Comparison of ENCODE assay signal across 14 cellular contexts in genomic region chr6:106197441-106197840, GRCh38.
DNase-seq lines count a peak whose midpoint lies in the region; ATAC-seq lines count a peak whose summit lies in the region.
"Had no signal": no experiment of that assay in that cellular context is flagged by ENCODE, and none has a peak within 500 bp of the region (broad histone marks: within the 10 kb centered on the region; RNA-seq: fewer than 3 reads in every experiment).

No MANE protein-coding gene starts in this region.

- peaks cover 28% of the 10 kb centered on the region for H3K36me3 Mint-ChIP-seq in T-cell
- peaks cover 14% of the 10 kb centered on the region for H3K36me3 Mint-ChIP-seq in effector memory CD8-positive, alpha-beta T cell (ENCODE audit: insufficient read depth)

- H3K27ac Mint-ChIP-seq in T-cell: peak overlapping the region; percentile 69 to 90
- H3K27ac Mint-ChIP-seq in effector memory CD8-positive, alpha-beta T cell: peak overlapping the region; percentile 81 to 91
- peak overlapping the region in 1 of 2 donors; percentile 79 for H3K27ac Mint-ChIP-seq in stimulated activated naive CD8-positive, alpha-beta T cell treated with anti-CD3 and anti-CD28 coated beads, Interleukin-15, amount 100 ng/mL, for 72 hours

- DNase-seq in left ventricle myocardium superior (no peak), Right ventricle myocardium inferior (ENCODE audit: missing footprints) (no peak), T-cell (peak in 22 of 34 experiments; percentile 2 to 36 (median 14)), posterior vena cava (ENCODE audit: low spot score) (no peak)
- peak in 1 of 3 experiments; percentile 7 for DNase-seq in effector memory CD8-positive, alpha-beta T cell
- DNase-seq in stimulated activated naive CD8-positive, alpha-beta T cell treated with anti-CD3 and anti-CD28 coated beads, Interleukin-15, amount 100 ng/mL, for 72 hours: no peak
- DNase-seq: DMS153, mesenchymal stem cell, NCI-H187 treated with DMSO at 0.1 percent for 48 hours, NCI-H526 treated with DMSO at 0.1 percent for 48 hours, uterus had no signal

- no peaks in the 10 kb centered on the region for H3K9me3 Mint-ChIP-seq in T-cell
- H3K9me3 Mint-ChIP-seq in effector memory CD8-positive, alpha-beta T cell: no peaks in the 10 kb centered on the region
- peaks cover 0 to under 1% of the 10 kb centered on the region in 2 donors for H3K9me3 Mint-ChIP-seq in stimulated activated naive CD8-positive, alpha-beta T cell treated with anti-CD3 and anti-CD28 coated beads, Interleukin-15, amount 100 ng/mL, for 72 hours

- peak overlapping the region in 1 of 3 donors; percentile 29 for H3K4me3 Mint-ChIP-seq in T-cell
- H3K4me3 Mint-ChIP-seq in effector memory CD8-positive, alpha-beta T cell: peak overlapping the region; percentile 45 to 50
- peak overlapping the region in 1 of 2 donors; percentile 53 for H3K4me3 Mint-ChIP-seq in stimulated activated naive CD8-positive, alpha-beta T cell treated with anti-CD3 and anti-CD28 coated beads, Interleukin-15, amount 100 ng/mL, for 72 hours

- ATAC-seq in left ventricle myocardium superior (peak; percentile 14), Right ventricle myocardium inferior (no peak), T-cell (replicated peaks in 1 of 4) (peak in 2 of 4 experiments; percentile 37 to 56), HG02981 (IDR thresholded peaks at IDR 0.05; ENCODE audit: unreplicated experiment) (no peak), HG03460 (IDR thresholded peaks at IDR 0.05; ENCODE audit: unreplicated experiment) (no peak)
- ATAC-seq in effector memory CD8-positive, alpha-beta T cell (replicated peaks): peak; percentile 35
- ATAC-seq in stimulated activated naive CD8-positive, alpha-beta T cell treated with anti-CD3 and anti-CD28 coated beads, Interleukin-15, amount 100 ng/mL, for 72 hours: peak; percentile 18
- ATAC-seq: K562 had no signal

- CTCF ChIA-PET in T-cell (lab: Charles Lee): interaction anchor here in 1 of 2 donors (1.0 to 3.3 kb wide), 2 partner anchors 26 to 91 kb away, joined by 3 to 16 read pairs; no protein-coding TSS in a partner anchor

- H3K4me1 Mint-ChIP-seq in T-cell: peaks cover 39 to 57% (median 45%) of the 10 kb centered on the region in 3 donors
- H3K4me1 Mint-ChIP-seq in effector memory CD8-positive, alpha-beta T cell (ENCODE audit: low read depth in 2 of 2): peaks cover 23 to 34% of the 10 kb centered on the region in 2 donors
- H3K4me1 Mint-ChIP-seq in stimulated activated naive CD8-positive, alpha-beta T cell treated with anti-CD3 and anti-CD28 coated beads, Interleukin-15, amount 100 ng/mL, for 72 hours: peaks cover 54% of the 10 kb centered on the region

- intact Hi-C loops in left ventricle myocardium superior (cut with micrococcal nuclease) (no loop called here), Right ventricle myocardium inferior (cut with DNase I) (no loop called here), posterior vena cava (cut with DNase I) (no loop called here)

- no peaks in the 10 kb centered on the region for H3K27me3 Mint-ChIP-seq in T-cell
- H3K27me3 Mint-ChIP-seq in effector memory CD8-positive, alpha-beta T cell: no peaks in the 10 kb centered on the region
- no peaks in the 10 kb centered on the region for H3K27me3 Mint-ChIP-seq in stimulated activated naive CD8-positive, alpha-beta T cell treated with anti-CD3 and anti-CD28 coated beads, Interleukin-15, amount 100 ng/mL, for 72 hours

- POLR2A ChIA-PET in T-cell (lab: Charles Lee): no interaction called here

Comparison
In these comparisons a context has a peak if more than half of its experiments do, and no peak if none do; other contexts are left out.
1. ATAC-seq: peak in left ventricle myocardium superior (single experiment), effector memory CD8-positive, alpha-beta T cell (single experiment) and stimulated activated naive CD8-positive, alpha-beta T cell treated with anti-CD3 and anti-CD28 coated beads, Interleukin-15, amount 100 ng/mL, for 72 hours (single experiment); none in Right ventricle myocardium inferior (single experiment), HG02981 (single experiment) and HG03460 (single experiment).
2. DNase-seq: peak in T-cell (22 of 34); none in left ventricle myocardium superior (single experiment), Right ventricle myocardium inferior (single experiment), stimulated activated naive CD8-positive, alpha-beta T cell treated with anti-CD3 and anti-CD28 coated beads, Interleukin-15, amount 100 ng/mL, for 72 hours (0 of 2) and posterior vena cava (single experiment).